In genomic region chr2:233736868-233737653, GRCh38 we compare ENCODE assay signal across 12 cellular contexts. TPM values are rescaled to one million over a fixed set of nuclear protein-coding genes. Genes with fewer than 3 reads are reported as not detected.
"Had no signal": no experiment of that assay in that cellular context is flagged by ENCODE, and none has a peak within 500 bp of the region (broad histone marks: within the 10 kb centered on the region; RNA-seq: fewer than 3 reads in every experiment).

No MANE protein-coding gene starts in this region.

RNA-seq across cellular contexts. Expression of gene UGT1A3, which starts 8.2 kb away (rescaled TPM):
- total RNA-seq: activated CD4-positive, alpha-beta T cell treated with anti-CD3 and anti-CD28 coated beads for 36 hours; activated CD4-positive, alpha-beta T cell treated with anti-CD3 and anti-CD28 coated beads, Interleukin-2, amount 10 ng/mL, durations not matched to agents 7 days and 5 days; activated CD8-positive, alpha-beta T cell treated with anti-CD3 and anti-CD28 coated beads, Interleukin-2, amount 10 ng/mL, durations not matched to agents 7 days and 5 days; activated naive CD8-positive, alpha-beta T cell treated with anti-CD3 and anti-CD28 coated beads, Interleukin-2, amount 10 ng/mL, durations not matched to agents 7 days and 5 days; activated T-helper 2 cell treated with anti-CD3 and anti-CD28 coated beads, Interferon-gamma antibody, Interleukin-2, Interleukin-4, amounts not matched to agents 10 μg/mL and 5 μg/mL and 100 μg/mL, durations not matched to agents 14 hours and 24 hours and 36 hours; ascending aorta; cardiac muscle cell; LHCN-M2; SJSA1; WTC11 had no signal
- polyA plus RNA-seq: adipose tissue, cardiac muscle cell, SK-N-SH had no signal

RNA-seq across cellular contexts. Expression of gene UGT1A4, which starts 18.5 kb away (rescaled TPM):
- total RNA-seq: activated CD4-positive, alpha-beta T cell treated with anti-CD3 and anti-CD28 coated beads for 36 hours; activated CD4-positive, alpha-beta T cell treated with anti-CD3 and anti-CD28 coated beads, Interleukin-2, amount 10 ng/mL, durations not matched to agents 7 days and 5 days; activated CD8-positive, alpha-beta T cell treated with anti-CD3 and anti-CD28 coated beads, Interleukin-2, amount 10 ng/mL, durations not matched to agents 7 days and 5 days; activated naive CD8-positive, alpha-beta T cell treated with anti-CD3 and anti-CD28 coated beads, Interleukin-2, amount 10 ng/mL, durations not matched to agents 7 days and 5 days; activated T-helper 2 cell treated with anti-CD3 and anti-CD28 coated beads, Interferon-gamma antibody, Interleukin-2, Interleukin-4, amounts not matched to agents 10 μg/mL and 5 μg/mL and 100 μg/mL, durations not matched to agents 14 hours and 24 hours and 36 hours; ascending aorta; cardiac muscle cell; LHCN-M2; SJSA1 had no signal
- polyA plus RNA-seq: adipose tissue, cardiac muscle cell, SK-N-SH had no signal

RNA-seq across cellular contexts. Expression of gene UGT1A1, which starts 23.0 kb away (rescaled TPM):
- total RNA-seq: activated CD4-positive, alpha-beta T cell treated with anti-CD3 and anti-CD28 coated beads for 36 hours; activated CD4-positive, alpha-beta T cell treated with anti-CD3 and anti-CD28 coated beads, Interleukin-2, amount 10 ng/mL, durations not matched to agents 7 days and 5 days; activated CD8-positive, alpha-beta T cell treated with anti-CD3 and anti-CD28 coated beads, Interleukin-2, amount 10 ng/mL, durations not matched to agents 7 days and 5 days; activated naive CD8-positive, alpha-beta T cell treated with anti-CD3 and anti-CD28 coated beads, Interleukin-2, amount 10 ng/mL, durations not matched to agents 7 days and 5 days; activated T-helper 2 cell treated with anti-CD3 and anti-CD28 coated beads, Interferon-gamma antibody, Interleukin-2, Interleukin-4, amounts not matched to agents 10 μg/mL and 5 μg/mL and 100 μg/mL, durations not matched to agents 14 hours and 24 hours and 36 hours; ascending aorta; cardiac muscle cell; LHCN-M2; SJSA1; WTC11 had no signal
- polyA plus RNA-seq: cardiac muscle cell, SK-N-SH had no signal

RNA-seq across cellular contexts. Expression of gene UGT1A5, which starts 24.4 kb away (rescaled TPM):
- total RNA-seq: activated CD4-positive, alpha-beta T cell treated with anti-CD3 and anti-CD28 coated beads for 36 hours; activated CD4-positive, alpha-beta T cell treated with anti-CD3 and anti-CD28 coated beads, Interleukin-2, amount 10 ng/mL, durations not matched to agents 7 days and 5 days; activated CD8-positive, alpha-beta T cell treated with anti-CD3 and anti-CD28 coated beads, Interleukin-2, amount 10 ng/mL, durations not matched to agents 7 days and 5 days; activated naive CD8-positive, alpha-beta T cell treated with anti-CD3 and anti-CD28 coated beads, Interleukin-2, amount 10 ng/mL, durations not matched to agents 7 days and 5 days; activated T-helper 2 cell treated with anti-CD3 and anti-CD28 coated beads, Interferon-gamma antibody, Interleukin-2, Interleukin-4, amounts not matched to agents 10 μg/mL and 5 μg/mL and 100 μg/mL, durations not matched to agents 14 hours and 24 hours and 36 hours; ascending aorta; cardiac muscle cell; LHCN-M2; SJSA1; WTC11 had no signal
- polyA plus RNA-seq: cardiac muscle cell, SK-N-SH had no signal

RNA-seq across cellular contexts. Expression of gene MROH2A, which starts 41.1 kb away (rescaled TPM):
- total RNA-seq: activated CD4-positive, alpha-beta T cell treated with anti-CD3 and anti-CD28 coated beads for 36 hours; activated CD4-positive, alpha-beta T cell treated with anti-CD3 and anti-CD28 coated beads, Interleukin-2, amount 10 ng/mL, durations not matched to agents 7 days and 5 days; activated CD8-positive, alpha-beta T cell treated with anti-CD3 and anti-CD28 coated beads, Interleukin-2, amount 10 ng/mL, durations not matched to agents 7 days and 5 days; activated naive CD8-positive, alpha-beta T cell treated with anti-CD3 and anti-CD28 coated beads, Interleukin-2, amount 10 ng/mL, durations not matched to agents 7 days and 5 days; activated T-helper 2 cell treated with anti-CD3 and anti-CD28 coated beads, Interferon-gamma antibody, Interleukin-2, Interleukin-4, amounts not matched to agents 10 μg/mL and 5 μg/mL and 100 μg/mL, durations not matched to agents 14 hours and 24 hours and 36 hours; ascending aorta; LHCN-M2; SJSA1; WTC11 had no signal
- polyA plus RNA-seq: cardiac muscle cell had no signal
